Comparison of ENCODE assay signal across 1 cellular context in genomic region chr1:156140879-156141707, GRCh38.
A peak's percentile ranks its signal among the peaks of the same experiment; 100 is the strongest.
TF ChIP-seq lines count a peak whose summit lies in the region.

No MANE protein-coding gene starts in this region.

TF ChIP-seq in K562, 482 proteins besides CTCF, POLR2A, EP300 and RAD21 (continued from another document and continues in another):
- TF ChIP-seq ZNF124 (CRISPR knock-in tag; IDR thresholded peaks at IDR 0.05) (no peak), SPI1 (IDR thresholded peaks at IDR 0.05; ENCODE audit: borderline replicate concordance, low read depth, low read length) (no peak), KAT7 (CRISPR knock-in tag; IDR thresholded peaks at IDR 0.05; ENCODE audit: borderline replicate concordance) (0 out of 2 replicates have a peak, but pooled peaks have one; percentile 51), MTA1 (IDR thresholded peaks at IDR 0.05; ENCODE audit: borderline replicate concordance) (no peak), STAG1 (CRISPR knock-in tag; IDR thresholded peaks at IDR 0.05; ENCODE audit: borderline replicate concordance) (peak; percentile 89), POLR3A (IDR thresholded peaks at IDR 0.05; ENCODE audit: borderline replicate concordance, extremely low read depth, insufficient read depth, insufficient read length) (no peak), SRSF7 (optimal IDR thresholded peaks at IDR 0.05; ENCODE audit: low read depth, low read length) (no peak), MAZ (CRISPR knock-in tag; conservative IDR thresholded peaks at IDR 0.05 in 1 of 2, IDR thresholded peaks at IDR 0.05 in 1 of 2) (0 out of 4 replicates have a peak, but pooled peaks of 1 of the 2 experiments have one; percentile 42), KDM2B (CRISPR knock-in tag; IDR thresholded peaks at IDR 0.05) (no peak), C11orf30 (IDR thresholded peaks at IDR 0.05; ENCODE audit: low read depth) (no peak), ZFPM2 (CRISPR knock-in tag; IDR thresholded peaks at IDR 0.05) (0 out of 2 replicates have a peak, but pooled peaks have one; percentile 42), ZBTB26 (CRISPR knock-in tag; IDR thresholded peaks at IDR 0.05) (no peak), RNF2 (IDR thresholded peaks at IDR 0.05) (no peak), ZNF140 (CRISPR knock-in tag; IDR thresholded peaks at IDR 0.05) (no peak), CEBPB (tag; IDR thresholded peaks at IDR 0.05) (no peak), ZFP91 (CRISPR knock-in tag; IDR thresholded peaks at IDR 0.05) (no peak), NFE2L1 (tag; IDR thresholded peaks at IDR 0.05; ENCODE audit: borderline replicate concordance, low read depth) (no peak), ILF3 (IDR thresholded peaks at IDR 0.05; ENCODE audit: borderline replicate concordance) (peak; percentile 17; the same call in 1 of the 2 replicates), E2F8 (IDR thresholded peaks at IDR 0.05; ENCODE audit: low read depth, partially characterized antibody) (no peak), PREB (CRISPR knock-in tag; IDR thresholded peaks at IDR 0.05) (no peak), RBM22 (IDR thresholded peaks at IDR 0.05; ENCODE audit: low read depth, low read length, poor library complexity, severe bottlenecking) (peak; percentile 96), ARID3A (IDR thresholded peaks at IDR 0.05; ENCODE audit: borderline replicate concordance, low read depth, low read length) (no peak), ATF4 (CRISPR knock-in tag; IDR thresholded peaks at IDR 0.05) (no peak), RNF219 (CRISPR knock-in tag; IDR thresholded peaks at IDR 0.05) (no peak), NFYB (IDR thresholded peaks at IDR 0.05; ENCODE audit: extremely low read depth, insufficient read length) (no peak), KLF10 (CRISPR knock-in tag; IDR thresholded peaks at IDR 0.05) (no peak), CHD7 (IDR thresholded peaks at IDR 0.05; ENCODE audit: low read depth, low read length) (peak; percentile 56), GATA2 (CRISPR knock-in tag; IDR thresholded peaks at IDR 0.05) (no peak), ID3 (CRISPR knock-in tag; IDR thresholded peaks at IDR 0.05) (no peak), ID3 (tag; IDR thresholded peaks at IDR 0.05) (no peak), HNRNPUL1 (IDR thresholded peaks at IDR 0.05; ENCODE audit: low read length) (no peak), BACH1 (tag; IDR thresholded peaks at IDR 0.05) (no peak)
